ENCODE assay signal across 8 cellular contexts in the genomic region with DNA sequence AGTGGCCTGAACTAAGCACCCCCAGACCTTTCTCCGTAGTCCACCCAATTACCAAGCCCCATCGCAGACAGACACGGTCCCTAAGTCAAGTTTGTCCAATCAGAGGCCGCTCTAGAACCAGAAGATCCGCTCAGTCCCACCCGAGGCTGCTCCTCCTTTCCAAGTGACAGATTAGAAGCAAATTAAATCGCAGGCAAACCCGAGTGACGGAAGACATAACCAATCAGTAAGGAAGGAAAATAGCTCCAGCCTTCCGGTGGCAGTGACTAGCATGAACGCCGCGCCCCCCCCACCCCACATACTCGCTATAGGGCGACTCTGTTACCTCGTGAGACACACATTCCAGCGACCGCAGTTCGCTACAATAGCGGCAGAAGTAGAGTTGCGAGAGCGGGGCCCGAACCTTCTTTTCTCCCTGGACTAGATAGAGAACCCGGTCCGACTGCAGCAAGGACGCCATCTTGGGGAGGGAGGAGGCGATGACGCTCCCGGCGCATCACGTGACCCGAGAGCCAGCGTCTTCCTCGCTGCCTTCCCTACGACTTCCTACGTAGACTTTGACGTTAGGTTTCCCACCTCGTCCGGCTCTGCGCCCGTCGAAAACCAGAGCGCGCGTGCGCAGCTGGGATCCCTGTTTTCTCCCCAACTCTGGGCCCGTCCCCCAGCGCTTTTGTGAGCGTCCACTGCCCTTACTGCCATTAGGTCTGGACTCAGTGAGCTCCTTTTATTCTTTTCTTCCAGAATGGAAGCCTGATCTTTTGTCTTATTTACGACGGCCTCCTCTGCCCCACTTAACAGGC. TPM values are rescaled to one million over a fixed set of nuclear protein-coding genes. Genes with fewer than 3 reads are reported as not detected.
DNase-seq lines count a peak whose midpoint lies in the region; ATAC-seq and TF ChIP-seq lines count a peak whose summit lies in the region.

Gene DCTN4 (minus strand): TSS at position 484 of the 800 bp plus-strand sequence. CDS start 24 bp downstream, at position 460.

- TF ChIP-seq POLR2A in GM10847 (IDR thresholded peaks at IDR 0.05; ENCODE audit: extremely low read depth, insufficient read length): peak; percentile 68

- peaks cover 33% of the 10 kb centered on the region for H3K4me1 Mint-ChIP-seq in activated naive CD8-positive, alpha-beta T cell treated with anti-CD3 and anti-CD28 coated beads for 36 hours

- TF ChIP-seq CTCF in omental fat pad (IDR thresholded peaks at IDR 0.05): no peak

- H3K27ac ChIP-seq in temporal lobe (ENCODE audit: low read depth, low read length): peak within 1 kb of the TSS; percentile 95

- no peak within 1 kb of the TSS for H3K27ac Mint-ChIP-seq in activated naive CD8-positive, alpha-beta T cell treated with anti-CD3 and anti-CD28 coated beads for 36 hours

- DNase-seq in NCI-H1105 (lab: John Stamatoyannopoulos, UW): peak; percentile 79
- peak; percentile 97 for DNase-seq in SKM-1 (lab: John Stamatoyannopoulos, UW; ENCODE audit: unreplicated experiment)
- DNase-seq in activated naive CD8-positive, alpha-beta T cell treated with anti-CD3 and anti-CD28 coated beads for 36 hours: peak; percentile 92
- peak; percentile 99 for DNase-seq in glomerular visceral epithelial cell (ENCODE audit: extremely low spot score)
- DNase-seq in omental fat pad (ENCODE audit: low spot score): peak; percentile 90

- H3K27me3 Mint-ChIP-seq in activated naive CD8-positive, alpha-beta T cell treated with anti-CD3 and anti-CD28 coated beads for 36 hours: no peaks in the 10 kb centered on the region

- peaks cover 2% of the 10 kb centered on the region for H3K9me3 Mint-ChIP-seq in activated naive CD8-positive, alpha-beta T cell treated with anti-CD3 and anti-CD28 coated beads for 36 hours

- H3K4me3 Mint-ChIP-seq in activated naive CD8-positive, alpha-beta T cell treated with anti-CD3 and anti-CD28 coated beads for 36 hours: no peak within 1 kb of the TSS

- ATAC-seq in HG02642 (IDR thresholded peaks at IDR 0.05; ENCODE audit: poor library complexity, unreplicated experiment): peak; percentile 95
- peak; percentile 96 for ATAC-seq in omental fat pad (ENCODE audit: low FRiP score)

- peaks cover 27% of the 10 kb centered on the region for H3K36me3 Mint-ChIP-seq in activated naive CD8-positive, alpha-beta T cell treated with anti-CD3 and anti-CD28 coated beads for 36 hours

RNA-seq across cellular contexts. Expression of gene DCTN4, which starts in this region (rescaled TPM):
- 10 to 100 TPM; 33.7 to 37.4 TPM for total RNA-seq in activated naive CD8-positive, alpha-beta T cell treated with anti-CD3 and anti-CD28 coated beads for 36 hours
- 10 to 100 TPM; 52.2 to 84.9 (median 67.0) TPM for total RNA-seq in omental fat pad
- 84.6 TPM for total RNA-seq in temporal lobe

Comparison
In these comparisons a context has a peak if more than half of its experiments do, and no peak if none do; other contexts are left out.
1. Peak in every context shown above with its lines: DNase-seq, ATAC-seq and H3K27ac ChIP-seq.